ENCODE assay signal across 1 cellular context in the genomic region with DNA sequence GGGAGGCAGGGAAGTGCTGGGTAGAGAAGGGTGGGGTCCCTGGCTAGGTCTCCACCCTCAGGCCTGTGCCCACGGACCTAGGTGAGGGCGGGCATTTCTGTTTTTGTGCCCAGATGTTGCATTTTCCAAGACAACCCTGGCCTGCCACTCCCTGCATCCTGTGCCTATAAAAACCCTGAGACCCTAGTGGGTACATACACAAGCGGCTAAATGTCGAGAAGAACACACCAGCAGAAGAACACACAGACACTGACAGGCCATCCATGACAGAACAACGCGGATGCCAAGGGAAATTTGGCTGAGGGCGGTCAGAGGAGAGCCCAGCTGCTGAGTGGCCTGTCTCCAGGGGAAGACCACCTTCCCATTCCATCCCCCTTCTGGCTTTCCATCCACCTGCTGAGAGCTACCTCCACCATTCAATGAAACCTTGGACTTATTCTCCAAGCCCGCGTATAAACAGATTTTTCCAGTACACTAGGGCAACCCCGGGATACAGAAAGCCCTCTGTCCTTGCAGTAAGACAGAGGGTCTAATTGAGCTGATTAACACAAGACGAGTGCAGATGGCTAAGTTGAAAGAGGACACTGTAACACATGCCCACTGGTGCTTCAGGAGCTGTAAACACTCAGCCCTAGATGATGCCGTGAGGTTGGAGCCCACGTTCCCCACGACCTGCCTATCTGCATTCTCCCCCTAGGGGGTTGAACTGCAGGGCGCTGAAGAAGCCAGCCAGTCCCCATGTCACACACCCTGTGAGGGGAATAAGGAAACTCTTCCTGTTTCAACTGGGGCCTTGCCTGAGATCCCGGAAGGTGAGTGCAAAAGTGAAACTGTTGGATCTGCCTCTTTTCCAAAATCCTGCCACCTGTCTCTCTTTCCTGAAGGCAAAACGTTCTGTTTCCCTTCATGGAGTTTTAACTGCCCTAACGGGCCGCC.
TF ChIP-seq lines count a peak whose summit lies in the region.

No MANE protein-coding gene starts in this region.

TF ChIP-seq in H1, 55 proteins besides CTCF, POLR2A, EP300 and RAD21:
- TF ChIP-seq, protein P1, sequence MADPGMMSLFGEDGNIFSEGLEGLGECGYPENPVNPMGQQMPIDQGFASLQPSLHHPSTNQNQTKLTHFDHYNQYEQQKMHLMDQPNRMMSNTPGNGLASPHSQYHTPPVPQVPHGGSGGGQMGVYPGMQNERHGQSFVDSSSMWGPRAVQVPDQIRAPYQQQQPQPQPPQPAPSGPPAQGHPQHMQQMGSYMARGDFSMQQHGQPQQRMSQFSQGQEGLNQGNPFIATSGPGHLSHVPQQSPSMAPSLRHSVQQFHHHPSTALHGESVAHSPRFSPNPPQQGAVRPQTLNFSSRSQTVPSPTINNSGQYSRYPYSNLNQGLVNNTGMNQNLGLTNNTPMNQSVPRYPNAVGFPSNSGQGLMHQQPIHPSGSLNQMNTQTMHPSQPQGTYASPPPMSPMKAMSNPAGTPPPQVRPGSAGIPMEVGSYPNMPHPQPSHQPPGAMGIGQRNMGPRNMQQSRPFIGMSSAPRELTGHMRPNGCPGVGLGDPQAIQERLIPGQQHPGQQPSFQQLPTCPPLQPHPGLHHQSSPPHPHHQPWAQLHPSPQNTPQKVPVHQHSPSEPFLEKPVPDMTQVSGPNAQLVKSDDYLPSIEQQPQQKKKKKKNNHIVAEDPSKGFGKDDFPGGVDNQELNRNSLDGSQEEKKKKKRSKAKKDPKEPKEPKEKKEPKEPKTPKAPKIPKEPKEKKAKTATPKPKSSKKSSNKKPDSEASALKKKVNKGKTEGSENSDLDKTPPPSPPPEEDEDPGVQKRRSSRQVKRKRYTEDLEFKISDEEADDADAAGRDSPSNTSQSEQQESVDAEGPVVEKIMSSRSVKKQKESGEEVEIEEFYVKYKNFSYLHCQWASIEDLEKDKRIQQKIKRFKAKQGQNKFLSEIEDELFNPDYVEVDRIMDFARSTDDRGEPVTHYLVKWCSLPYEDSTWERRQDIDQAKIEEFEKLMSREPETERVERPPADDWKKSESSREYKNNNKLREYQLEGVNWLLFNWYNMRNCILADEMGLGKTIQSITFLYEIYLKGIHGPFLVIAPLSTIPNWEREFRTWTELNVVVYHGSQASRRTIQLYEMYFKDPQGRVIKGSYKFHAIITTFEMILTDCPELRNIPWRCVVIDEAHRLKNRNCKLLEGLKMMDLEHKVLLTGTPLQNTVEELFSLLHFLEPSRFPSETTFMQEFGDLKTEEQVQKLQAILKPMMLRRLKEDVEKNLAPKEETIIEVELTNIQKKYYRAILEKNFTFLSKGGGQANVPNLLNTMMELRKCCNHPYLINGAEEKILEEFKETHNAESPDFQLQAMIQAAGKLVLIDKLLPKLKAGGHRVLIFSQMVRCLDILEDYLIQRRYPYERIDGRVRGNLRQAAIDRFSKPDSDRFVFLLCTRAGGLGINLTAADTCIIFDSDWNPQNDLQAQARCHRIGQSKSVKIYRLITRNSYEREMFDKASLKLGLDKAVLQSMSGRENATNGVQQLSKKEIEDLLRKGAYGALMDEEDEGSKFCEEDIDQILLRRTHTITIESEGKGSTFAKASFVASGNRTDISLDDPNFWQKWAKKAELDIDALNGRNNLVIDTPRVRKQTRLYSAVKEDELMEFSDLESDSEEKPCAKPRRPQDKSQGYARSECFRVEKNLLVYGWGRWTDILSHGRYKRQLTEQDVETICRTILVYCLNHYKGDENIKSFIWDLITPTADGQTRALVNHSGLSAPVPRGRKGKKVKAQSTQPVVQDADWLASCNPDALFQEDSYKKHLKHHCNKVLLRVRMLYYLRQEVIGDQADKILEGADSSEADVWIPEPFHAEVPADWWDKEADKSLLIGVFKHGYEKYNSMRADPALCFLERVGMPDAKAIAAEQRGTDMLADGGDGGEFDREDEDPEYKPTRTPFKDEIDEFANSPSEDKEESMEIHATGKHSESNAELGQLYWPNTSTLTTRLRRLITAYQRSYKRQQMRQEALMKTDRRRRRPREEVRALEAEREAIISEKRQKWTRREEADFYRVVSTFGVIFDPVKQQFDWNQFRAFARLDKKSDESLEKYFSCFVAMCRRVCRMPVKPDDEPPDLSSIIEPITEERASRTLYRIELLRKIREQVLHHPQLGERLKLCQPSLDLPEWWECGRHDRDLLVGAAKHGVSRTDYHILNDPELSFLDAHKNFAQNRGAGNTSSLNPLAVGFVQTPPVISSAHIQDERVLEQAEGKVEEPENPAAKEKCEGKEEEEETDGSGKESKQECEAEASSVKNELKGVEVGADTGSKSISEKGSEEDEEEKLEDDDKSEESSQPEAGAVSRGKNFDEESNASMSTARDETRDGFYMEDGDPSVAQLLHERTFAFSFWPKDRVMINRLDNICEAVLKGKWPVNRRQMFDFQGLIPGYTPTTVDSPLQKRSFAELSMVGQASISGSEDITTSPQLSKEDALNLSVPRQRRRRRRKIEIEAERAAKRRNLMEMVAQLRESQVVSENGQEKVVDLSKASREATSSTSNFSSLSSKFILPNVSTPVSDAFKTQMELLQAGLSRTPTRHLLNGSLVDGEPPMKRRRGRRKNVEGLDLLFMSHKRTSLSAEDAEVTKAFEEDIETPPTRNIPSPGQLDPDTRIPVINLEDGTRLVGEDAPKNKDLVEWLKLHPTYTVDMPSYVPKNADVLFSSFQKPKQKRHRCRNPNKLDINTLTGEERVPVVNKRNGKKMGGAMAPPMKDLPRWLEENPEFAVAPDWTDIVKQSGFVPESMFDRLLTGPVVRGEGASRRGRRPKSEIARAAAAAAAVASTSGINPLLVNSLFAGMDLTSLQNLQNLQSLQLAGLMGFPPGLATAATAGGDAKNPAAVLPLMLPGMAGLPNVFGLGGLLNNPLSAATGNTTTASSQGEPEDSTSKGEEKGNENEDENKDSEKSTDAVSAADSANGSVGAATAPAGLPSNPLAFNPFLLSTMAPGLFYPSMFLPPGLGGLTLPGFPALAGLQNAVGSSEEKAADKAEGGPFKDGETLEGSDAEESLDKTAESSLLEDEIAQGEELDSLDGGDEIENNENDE (IDR thresholded peaks at IDR 0.05; ENCODE audit: insufficient replicate concordance, low read length): no peak
- TF ChIP-seq CBX5 (IDR thresholded peaks at IDR 0.05; ENCODE audit: low read depth, low read length) (no peak), GTF2F1 (IDR thresholded peaks at IDR 0.05; ENCODE audit: borderline replicate concordance, low read depth, low read length) (no peak), RBBP5 (IDR thresholded peaks at IDR 0.05; ENCODE audit: borderline replicate concordance, low read depth, low read length) (no peak), MAFK (IDR thresholded peaks at IDR 0.05; ENCODE audit: low read depth, low read length) (no peak), CHD1 (IDR thresholded peaks at IDR 0.05; ENCODE audit: low read depth, low read length) (no peak), HDAC6 (IDR thresholded peaks at IDR 0.05; ENCODE audit: low read depth, low read length) (no peak), BRCA1 (IDR thresholded peaks at IDR 0.05; ENCODE audit: low read depth, low read length) (no peak), SP1 (IDR thresholded peaks at IDR 0.05; ENCODE audit: low read depth, low read length) (no peak)
- TF ChIP-seq, protein P2, sequence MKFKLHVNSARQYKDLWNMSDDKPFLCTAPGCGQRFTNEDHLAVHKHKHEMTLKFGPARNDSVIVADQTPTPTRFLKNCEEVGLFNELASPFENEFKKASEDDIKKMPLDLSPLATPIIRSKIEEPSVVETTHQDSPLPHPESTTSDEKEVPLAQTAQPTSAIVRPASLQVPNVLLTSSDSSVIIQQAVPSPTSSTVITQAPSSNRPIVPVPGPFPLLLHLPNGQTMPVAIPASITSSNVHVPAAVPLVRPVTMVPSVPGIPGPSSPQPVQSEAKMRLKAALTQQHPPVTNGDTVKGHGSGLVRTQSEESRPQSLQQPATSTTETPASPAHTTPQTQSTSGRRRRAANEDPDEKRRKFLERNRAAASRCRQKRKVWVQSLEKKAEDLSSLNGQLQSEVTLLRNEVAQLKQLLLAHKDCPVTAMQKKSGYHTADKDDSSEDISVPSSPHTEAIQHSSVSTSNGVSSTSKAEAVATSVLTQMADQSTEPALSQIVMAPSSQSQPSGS (IDR thresholded peaks at IDR 0.05; ENCODE audit: low read length): no peak
TF ChIP-seq in H1: peak in this region for 0.
